ENCODE assay signal across 1 cellular context in genomic region chr1:31742462-31743212, GRCh38.
TF ChIP-seq lines count a peak whose summit lies in the region.

No MANE protein-coding gene starts in this region.

TF ChIP-seq in K562, 482 proteins besides CTCF, POLR2A, EP300 and RAD21 (continues in another document):
- TF ChIP-seq NFRKB (IDR thresholded peaks at IDR 0.05; ENCODE audit: low read depth) (no peak), ARID2 (IDR thresholded peaks at IDR 0.05) (no peak), RUNX1 (IDR thresholded peaks at IDR 0.05; ENCODE audit: low read depth) (no peak), GTF2F1 (IDR thresholded peaks at IDR 0.05; ENCODE audit: low read depth, low read length) (no peak), PRDM10 (IDR thresholded peaks at IDR 0.05; ENCODE audit: partially characterized antibody) (no peak), MEF2A (IDR thresholded peaks at IDR 0.05; ENCODE audit: control insufficient read depth, low read depth, low read length) (no peak), E2F6 (IDR thresholded peaks at IDR 0.05; ENCODE audit: borderline replicate concordance in 1 of 2, extremely low read depth in 1 of 2, insufficient read depth in 1 of 2, insufficient read length in 1 of 2, low read depth in 1 of 2, low read length in 1 of 2, poor library complexity in 1 of 2, severe bottlenecking in 1 of 2) (peak; percentile 86 to 95), KHSRP (IDR thresholded peaks at IDR 0.05) (no peak), CBX1 (IDR thresholded peaks at IDR 0.05; ENCODE audit: low read depth) (no peak), ZFX (CRISPR knock-in tag; IDR thresholded peaks at IDR 0.05) (no peak), ETV6 (IDR thresholded peaks at IDR 0.05; ENCODE audit: borderline replicate concordance in 1 of 2, low read depth in 2 of 2, low read length in 1 of 2) (no peak), ETV6 (CRISPR knock-in tag; IDR thresholded peaks at IDR 0.05; ENCODE audit: borderline replicate concordance) (no peak), PHF21A (IDR thresholded peaks at IDR 0.05; ENCODE audit: borderline replicate concordance, low read depth) (no peak), NRF1 (conservative IDR thresholded peaks at IDR 0.05 in 1 of 2, IDR thresholded peaks at IDR 0.05 in 1 of 2) (peak; percentile 36 to 41; a peak in 2 of 4 replicates), THRA (IDR thresholded peaks at IDR 0.05) (0 out of 2 replicates have a peak, but pooled peaks have one; percentile 12), MXI1 (IDR thresholded peaks at IDR 0.05; ENCODE audit: low read depth, low read length) (no peak), HMG20B (CRISPR knock-in tag; IDR thresholded peaks at IDR 0.05) (no peak), BRF1 (IDR thresholded peaks at IDR 0.05; ENCODE audit: borderline replicate concordance, extremely low read depth, insufficient read length) (no peak), HNRNPL (IDR thresholded peaks at IDR 0.05; ENCODE audit: low read depth, low read length) (no peak), ZNF408 (CRISPR knock-in tag; IDR thresholded peaks at IDR 0.05; ENCODE audit: low read depth) (no peak), TOE1 (IDR thresholded peaks at IDR 0.05; ENCODE audit: borderline replicate concordance) (no peak), TOE1 (CRISPR knock-in tag; IDR thresholded peaks at IDR 0.05; ENCODE audit: borderline replicate concordance, low read depth) (no peak), NFATC3 (IDR thresholded peaks at IDR 0.05) (no peak), ZBTB7A (IDR thresholded peaks at IDR 0.05; ENCODE audit: borderline replicate concordance, control insufficient read depth, low read depth, low read length) (peak; percentile 68; the same call in 1 of the 2 replicates), ATF7 (IDR thresholded peaks at IDR 0.05) (no peak), MYC (IDR thresholded peaks at IDR 0.05; ENCODE audit: low read depth, low read length) (peak; percentile 83), MYC (CRISPR knock-in tag; IDR thresholded peaks at IDR 0.05; ENCODE audit: borderline replicate concordance, low read depth) (no peak), ZNF133 (CRISPR knock-in tag; IDR thresholded peaks at IDR 0.05) (no peak), ZFP1 (CRISPR knock-in tag; IDR thresholded peaks at IDR 0.05) (no peak), SAFB2 (IDR thresholded peaks at IDR 0.05; ENCODE audit: borderline replicate concordance, low read depth, low read length, severe bottlenecking) (no peak), POLR3A (IDR thresholded peaks at IDR 0.05; ENCODE audit: borderline replicate concordance, extremely low read depth, insufficient read depth, insufficient read length) (no peak), TAF9B (IDR thresholded peaks at IDR 0.05; ENCODE audit: partially characterized antibody) (no peak), FOXM1 (IDR thresholded peaks at IDR 0.05; ENCODE audit: low read depth) (no peak), FOXM1 (CRISPR knock-in tag; IDR thresholded peaks at IDR 0.05; ENCODE audit: low read depth) (no peak), FIP1L1 (IDR thresholded peaks at IDR 0.05; ENCODE audit: low read depth, low read length, poor library complexity, severe bottlenecking) (no peak), ZNF239 (CRISPR knock-in tag; IDR thresholded peaks at IDR 0.05) (no peak), HOXB6 (CRISPR knock-in tag; IDR thresholded peaks at IDR 0.05; ENCODE audit: borderline replicate concordance) (no peak), HDAC1 (IDR thresholded peaks at IDR 0.05) (no peak), MAFK (IDR thresholded peaks at IDR 0.05; ENCODE audit: low read length) (no peak), ZNF41 (CRISPR knock-in tag; conservative IDR thresholded peaks at IDR 0.05) (no peak), ZSCAN32 (CRISPR knock-in tag; IDR thresholded peaks at IDR 0.05) (no peak), NFYB (IDR thresholded peaks at IDR 0.05; ENCODE audit: extremely low read depth, insufficient read length) (peak; percentile 52), ZNF197 (CRISPR knock-in tag; IDR thresholded peaks at IDR 0.05; ENCODE audit: low read depth) (no peak), RB1 (IDR thresholded peaks at IDR 0.05; ENCODE audit: low read depth) (no peak), ZNF280A (IDR thresholded peaks at IDR 0.05; ENCODE audit: low read depth, partially characterized antibody) (no peak)
- TF ChIP-seq, protein P1, sequence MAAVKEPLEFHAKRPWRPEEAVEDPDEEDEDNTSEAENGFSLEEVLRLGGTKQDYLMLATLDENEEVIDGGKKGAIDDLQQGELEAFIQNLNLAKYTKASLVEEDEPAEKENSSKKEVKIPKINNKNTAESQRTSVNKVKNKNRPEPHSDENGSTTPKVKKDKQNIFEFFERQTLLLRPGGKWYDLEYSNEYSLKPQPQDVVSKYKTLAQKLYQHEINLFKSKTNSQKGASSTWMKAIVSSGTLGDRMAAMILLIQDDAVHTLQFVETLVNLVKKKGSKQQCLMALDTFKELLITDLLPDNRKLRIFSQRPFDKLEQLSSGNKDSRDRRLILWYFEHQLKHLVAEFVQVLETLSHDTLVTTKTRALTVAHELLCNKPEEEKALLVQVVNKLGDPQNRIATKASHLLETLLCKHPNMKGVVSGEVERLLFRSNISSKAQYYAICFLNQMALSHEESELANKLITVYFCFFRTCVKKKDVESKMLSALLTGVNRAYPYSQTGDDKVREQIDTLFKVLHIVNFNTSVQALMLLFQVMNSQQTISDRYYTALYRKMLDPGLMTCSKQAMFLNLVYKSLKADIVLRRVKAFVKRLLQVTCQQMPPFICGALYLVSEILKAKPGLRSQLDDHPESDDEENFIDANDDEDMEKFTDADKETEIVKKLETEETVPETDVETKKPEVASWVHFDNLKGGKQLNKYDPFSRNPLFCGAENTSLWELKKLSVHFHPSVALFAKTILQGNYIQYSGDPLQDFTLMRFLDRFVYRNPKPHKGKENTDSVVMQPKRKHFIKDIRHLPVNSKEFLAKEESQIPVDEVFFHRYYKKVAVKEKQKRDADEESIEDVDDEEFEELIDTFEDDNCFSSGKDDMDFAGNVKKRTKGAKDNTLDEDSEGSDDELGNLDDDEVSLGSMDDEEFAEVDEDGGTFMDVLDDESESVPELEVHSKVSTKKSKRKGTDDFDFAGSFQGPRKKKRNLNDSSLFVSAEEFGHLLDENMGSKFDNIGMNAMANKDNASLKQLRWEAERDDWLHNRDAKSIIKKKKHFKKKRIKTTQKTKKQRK (IDR thresholded peaks at IDR 0.05; ENCODE audit: borderline replicate concordance, low read depth, low read length): no peak
- TF ChIP-seq, protein P2, sequence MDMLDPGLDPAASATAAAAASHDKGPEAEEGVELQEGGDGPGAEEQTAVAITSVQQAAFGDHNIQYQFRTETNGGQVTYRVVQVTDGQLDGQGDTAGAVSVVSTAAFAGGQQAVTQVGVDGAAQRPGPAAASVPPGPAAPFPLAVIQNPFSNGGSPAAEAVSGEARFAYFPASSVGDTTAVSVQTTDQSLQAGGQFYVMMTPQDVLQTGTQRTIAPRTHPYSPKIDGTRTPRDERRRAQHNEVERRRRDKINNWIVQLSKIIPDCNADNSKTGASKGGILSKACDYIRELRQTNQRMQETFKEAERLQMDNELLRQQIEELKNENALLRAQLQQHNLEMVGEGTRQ (CRISPR knock-in tag; IDR thresholded peaks at IDR 0.05): peak; percentile 69
- TF ChIP-seq, protein P3, sequence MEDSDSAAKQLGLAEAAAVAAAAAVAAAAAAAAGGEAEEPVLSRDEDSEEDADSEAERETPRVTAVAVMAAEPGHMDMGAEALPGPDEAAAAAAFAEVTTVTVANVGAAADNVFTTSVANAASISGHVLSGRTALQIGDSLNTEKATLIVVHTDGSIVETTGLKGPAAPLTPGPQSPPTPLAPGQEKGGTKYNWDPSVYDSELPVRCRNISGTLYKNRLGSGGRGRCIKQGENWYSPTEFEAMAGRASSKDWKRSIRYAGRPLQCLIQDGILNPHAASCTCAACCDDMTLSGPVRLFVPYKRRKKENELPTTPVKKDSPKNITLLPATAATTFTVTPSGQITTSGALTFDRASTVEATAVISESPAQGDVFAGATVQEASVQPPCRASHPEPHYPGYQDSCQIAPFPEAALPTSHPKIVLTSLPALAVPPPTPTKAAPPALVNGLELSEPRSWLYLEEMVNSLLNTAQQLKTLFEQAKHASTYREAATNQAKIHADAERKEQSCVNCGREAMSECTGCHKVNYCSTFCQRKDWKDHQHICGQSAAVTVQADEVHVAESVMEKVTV (CRISPR knock-in tag; IDR thresholded peaks at IDR 0.05): no peak
- TF ChIP-seq, protein P4, sequence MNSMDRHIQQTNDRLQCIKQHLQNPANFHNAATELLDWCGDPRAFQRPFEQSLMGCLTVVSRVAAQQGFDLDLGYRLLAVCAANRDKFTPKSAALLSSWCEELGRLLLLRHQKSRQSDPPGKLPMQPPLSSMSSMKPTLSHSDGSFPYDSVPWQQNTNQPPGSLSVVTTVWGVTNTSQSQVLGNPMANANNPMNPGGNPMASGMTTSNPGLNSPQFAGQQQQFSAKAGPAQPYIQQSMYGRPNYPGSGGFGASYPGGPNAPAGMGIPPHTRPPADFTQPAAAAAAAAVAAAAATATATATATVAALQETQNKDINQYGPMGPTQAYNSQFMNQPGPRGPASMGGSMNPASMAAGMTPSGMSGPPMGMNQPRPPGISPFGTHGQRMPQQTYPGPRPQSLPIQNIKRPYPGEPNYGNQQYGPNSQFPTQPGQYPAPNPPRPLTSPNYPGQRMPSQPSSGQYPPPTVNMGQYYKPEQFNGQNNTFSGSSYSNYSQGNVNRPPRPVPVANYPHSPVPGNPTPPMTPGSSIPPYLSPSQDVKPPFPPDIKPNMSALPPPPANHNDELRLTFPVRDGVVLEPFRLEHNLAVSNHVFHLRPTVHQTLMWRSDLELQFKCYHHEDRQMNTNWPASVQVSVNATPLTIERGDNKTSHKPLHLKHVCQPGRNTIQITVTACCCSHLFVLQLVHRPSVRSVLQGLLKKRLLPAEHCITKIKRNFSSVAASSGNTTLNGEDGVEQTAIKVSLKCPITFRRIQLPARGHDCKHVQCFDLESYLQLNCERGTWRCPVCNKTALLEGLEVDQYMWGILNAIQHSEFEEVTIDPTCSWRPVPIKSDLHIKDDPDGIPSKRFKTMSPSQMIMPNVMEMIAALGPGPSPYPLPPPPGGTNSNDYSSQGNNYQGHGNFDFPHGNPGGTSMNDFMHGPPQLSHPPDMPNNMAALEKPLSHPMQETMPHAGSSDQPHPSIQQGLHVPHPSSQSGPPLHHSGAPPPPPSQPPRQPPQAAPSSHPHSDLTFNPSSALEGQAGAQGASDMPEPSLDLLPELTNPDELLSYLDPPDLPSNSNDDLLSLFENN (IDR thresholded peaks at IDR 0.05; ENCODE audit: low read depth in 2 of 2, low read length in 2 of 2): no peak
- TF ChIP-seq, protein P5, sequence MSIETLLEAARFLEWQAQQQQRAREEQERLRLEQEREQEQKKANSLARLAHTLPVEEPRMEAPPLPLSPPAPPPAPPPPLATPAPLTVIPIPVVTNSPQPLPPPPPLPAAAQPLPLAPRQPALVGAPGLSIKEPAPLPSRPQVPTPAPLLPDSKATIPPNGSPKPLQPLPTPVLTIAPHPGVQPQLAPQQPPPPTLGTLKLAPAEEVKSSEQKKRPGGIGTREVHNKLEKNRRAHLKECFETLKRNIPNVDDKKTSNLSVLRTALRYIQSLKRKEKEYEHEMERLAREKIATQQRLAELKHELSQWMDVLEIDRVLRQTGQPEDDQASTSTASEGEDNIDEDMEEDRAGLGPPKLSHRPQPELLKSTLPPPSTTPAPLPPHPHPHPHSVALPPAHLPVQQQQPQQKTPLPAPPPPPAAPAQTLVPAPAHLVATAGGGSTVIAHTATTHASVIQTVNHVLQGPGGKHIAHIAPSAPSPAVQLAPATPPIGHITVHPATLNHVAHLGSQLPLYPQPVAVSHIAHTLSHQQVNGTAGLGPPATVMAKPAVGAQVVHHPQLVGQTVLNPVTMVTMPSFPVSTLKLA (conservative IDR thresholded peaks at IDR 0.05): peak in 1 of 2 experiments; percentile 86; a peak in 3 of 4 replicates
